In genomic region chrX:41559235-41559634, GRCh38 we compare ENCODE assay signal across 1 cellular context.
TF ChIP-seq lines count a peak whose summit lies in the region.

No MANE protein-coding gene starts in this region.

TF ChIP-seq in SK-N-SH treated with all-trans-retinoic acid at 6 μM for 48 hours, 23 proteins besides CTCF, POLR2A, EP300 and RAD21 (continued from another document):
- TF ChIP-seq ISL1 (CRISPR knock-in tag; IDR thresholded peaks at IDR 0.05) = no peak
- no peak for TF ChIP-seq OSR1 (CRISPR knock-in tag; IDR thresholded peaks at IDR 0.05)
- TF ChIP-seq BACH2 (CRISPR knock-in tag; IDR thresholded peaks at IDR 0.05; ENCODE audit: borderline replicate concordance) = no peak
- TF ChIP-seq, protein P1, sequence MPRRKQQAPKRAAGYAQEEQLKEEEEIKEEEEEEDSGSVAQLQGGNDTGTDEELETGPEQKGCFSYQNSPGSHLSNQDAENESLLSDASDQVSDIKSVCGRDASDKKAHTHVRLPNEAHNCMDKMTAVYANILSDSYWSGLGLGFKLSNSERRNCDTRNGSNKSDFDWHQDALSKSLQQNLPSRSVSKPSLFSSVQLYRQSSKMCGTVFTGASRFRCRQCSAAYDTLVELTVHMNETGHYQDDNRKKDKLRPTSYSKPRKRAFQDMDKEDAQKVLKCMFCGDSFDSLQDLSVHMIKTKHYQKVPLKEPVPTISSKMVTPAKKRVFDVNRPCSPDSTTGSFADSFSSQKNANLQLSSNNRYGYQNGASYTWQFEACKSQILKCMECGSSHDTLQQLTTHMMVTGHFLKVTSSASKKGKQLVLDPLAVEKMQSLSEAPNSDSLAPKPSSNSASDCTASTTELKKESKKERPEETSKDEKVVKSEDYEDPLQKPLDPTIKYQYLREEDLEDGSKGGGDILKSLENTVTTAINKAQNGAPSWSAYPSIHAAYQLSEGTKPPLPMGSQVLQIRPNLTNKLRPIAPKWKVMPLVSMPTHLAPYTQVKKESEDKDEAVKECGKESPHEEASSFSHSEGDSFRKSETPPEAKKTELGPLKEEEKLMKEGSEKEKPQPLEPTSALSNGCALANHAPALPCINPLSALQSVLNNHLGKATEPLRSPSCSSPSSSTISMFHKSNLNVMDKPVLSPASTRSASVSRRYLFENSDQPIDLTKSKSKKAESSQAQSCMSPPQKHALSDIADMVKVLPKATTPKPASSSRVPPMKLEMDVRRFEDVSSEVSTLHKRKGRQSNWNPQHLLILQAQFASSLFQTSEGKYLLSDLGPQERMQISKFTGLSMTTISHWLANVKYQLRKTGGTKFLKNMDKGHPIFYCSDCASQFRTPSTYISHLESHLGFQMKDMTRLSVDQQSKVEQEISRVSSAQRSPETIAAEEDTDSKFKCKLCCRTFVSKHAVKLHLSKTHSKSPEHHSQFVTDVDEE (CRISPR knock-in tag; IDR thresholded peaks at IDR 0.05) = no peak
- no peak for TF ChIP-seq TOX (CRISPR knock-in tag; IDR thresholded peaks at IDR 0.05; ENCODE audit: borderline replicate concordance)
- TF ChIP-seq ZFP3 (CRISPR knock-in tag; IDR thresholded peaks at IDR 0.05) = no peak
- TF ChIP-seq PPARA (CRISPR knock-in tag; IDR thresholded peaks at IDR 0.05; ENCODE audit: borderline replicate concordance) = no peak
- no peak for TF ChIP-seq GLIS3 (CRISPR knock-in tag; IDR thresholded peaks at IDR 0.05)
- TF ChIP-seq SNAI2 (CRISPR knock-in tag; IDR thresholded peaks at IDR 0.05) = no peak
